In genomic region chr2:191625016-191625415, GRCh38 we compare ENCODE assay signal across 9 cellular contexts. TPM values are rescaled to one million over a fixed set of nuclear protein-coding genes. Genes with fewer than 3 reads are reported as not detected.
DNase-seq lines count a peak whose midpoint lies in the region; ATAC-seq, FAIRE-seq and TF ChIP-seq lines count a peak whose summit lies in the region.
"Had no signal": no experiment of that assay in that cellular context is flagged by ENCODE, and none has a peak within 500 bp of the region (broad histone marks: within the 10 kb centered on the region; RNA-seq: fewer than 3 reads in every experiment).

No MANE protein-coding gene starts in this region.

- H3K9ac ChIP-seq in IMR-90 (ENCODE audit: low read depth, low read length), result no peak overlapping the region

- intact Hi-C loops in IMR-90 (cut with micrococcal nuclease), result no loop called here

- H4K5ac ChIP-seq in IMR-90 (ENCODE audit: low read depth, low read length), result peak overlapping the region; percentile 89; the same call in 1 of the 2 replicates

- peaks cover 5% of the 10 kb centered on the region for H3K9me1 ChIP-seq in IMR-90 (ENCODE audit: insufficient read depth, low read length)

- H2BK15ac ChIP-seq in IMR-90 (ENCODE audit: low read depth, low read length), result peak overlapping the region; percentile 16; the same call in 2 of the 3 replicates

- H2AFZ ChIP-seq in IMR-90 (replicated peaks; ENCODE audit: low read length, poor library complexity), result no peak overlapping the region

- peak; percentile 25 for DNase-seq in NCI-H510A treated with DMSO at 0.1 percent for 48 hours (lab: John Stamatoyannopoulos, UW)
- no peak for DNase-seq in NCI-H510A (lab: John Stamatoyannopoulos, UW)
- no peak for DNase-seq in IMR-90
- DNase-seq in activated CD4-positive, alpha-beta T cell treated with anti-CD3 and anti-CD28 coated beads for 4 hours, result peak; percentile 47 to 50
- peak; percentile 87 to 89 for DNase-seq in lung microvascular endothelial cell (ENCODE audit: low read depth in 2 of 2)
- DNase-seq in HTR-8/SVneo (ENCODE audit: insufficient read length, low spot score), result no peak
- DNase-seq in HEK293T (ENCODE audit: extremely low spot score), result no peak
- no peak for DNase-seq in GDM1 (lab: John Stamatoyannopoulos, UW)

- peak overlapping the region; percentile 55; the same call in 1 of the 2 replicates for H3K18ac ChIP-seq in IMR-90 (ENCODE audit: low read depth, low read length)

- no peak for TF ChIP-seq CTCF in IMR-90 (conservative IDR thresholded peaks at IDR 0.05; ENCODE audit: low read depth, low read length)

- no peak overlapping the region for H3K56ac ChIP-seq in IMR-90 (ENCODE audit: extremely low read depth, insufficient read depth, low read length)

- no peaks in the 10 kb centered on the region; a peak in 1 of 4 replicates for H3K79me1 ChIP-seq in IMR-90 (ENCODE audit: low read depth in 1 of 2, low read length in 2 of 2)

- H3K4ac ChIP-seq in IMR-90 (ENCODE audit: low read depth, low read length), result peak overlapping the region; percentile 36

- H3K4me2 ChIP-seq in IMR-90 (ENCODE audit: low read depth, low read length), result no peak overlapping the region

- H3K14ac ChIP-seq in IMR-90 (replicated peaks; ENCODE audit: low read depth, low read length), result peak overlapping the region; percentile 71

- CTCF ChIA-PET in IMR-90 (lab: Yijun Ruan, JAX), result no interaction called here
- CTCF ChIA-PET in HEK293T (lab: Yijun Ruan, JAX), result interaction anchor here (0.6 kb wide), 1 partner anchor 250 kb away, joined by 3 read pairs; no protein-coding TSS in a partner anchor

- no peaks in the 10 kb centered on the region for H3K36me3 ChIP-seq in IMR-90 (ENCODE audit: control insufficient read depth, insufficient read depth, low read length)

- no peak for TF ChIP-seq POLR2A in IMR-90 (IDR thresholded peaks at IDR 0.05; ENCODE audit: low read depth, low read length)

- in situ Hi-C loops in IMR-90 (cut with MboI; ENCODE audit: low sequenced_read_pairs), result no loop called here

- H4K20me1 ChIP-seq in IMR-90 (ENCODE audit: insufficient read depth, low read length), result no peaks in the 10 kb centered on the region

- H2BK5ac ChIP-seq in IMR-90 (ENCODE audit: low read depth, low read length, poor library complexity, severe bottlenecking), result peak overlapping the region; percentile 30

- no peaks in the 10 kb centered on the region for H3K9me3 ChIP-seq in IMR-90 (ENCODE audit: control insufficient read depth, insufficient read depth, low read length)

- H2BK20ac ChIP-seq in IMR-90 (ENCODE audit: low read depth, low read length), result peak overlapping the region; percentile 84

- no peak overlapping the region for H2AK9ac ChIP-seq in IMR-90 (replicated peaks; ENCODE audit: low read depth, low read length, poor library complexity)

- TF ChIP-seq RAD21 in IMR-90 (IDR thresholded peaks at IDR 0.05; ENCODE audit: low read length), result no peak

- peaks cover 12% of the 10 kb centered on the region for H3K4me1 ChIP-seq in IMR-90 (ENCODE audit: control insufficient read depth, insufficient read depth, low read length)

- peak overlapping the region; percentile 54 for H2BK120ac ChIP-seq in IMR-90 (ENCODE audit: low read depth, low read length)

- peak overlapping the region; percentile 8; the same call in 1 of the 2 replicates for H3K23ac ChIP-seq in IMR-90 (ENCODE audit: low read depth, low read length)

- H2AK5ac ChIP-seq in IMR-90 (ENCODE audit: low read depth, low read length), result peak overlapping the region; percentile 33

- ATAC-seq in IMR-90 (ENCODE audit: low read depth), result no peak

- BruUV-seq in IMR-90 (replicated peaks; lab: Mats Ljungman, UMichigan), result no TSS peak

- no peaks in the 10 kb centered on the region for H3K27me3 ChIP-seq in IMR-90 (ENCODE audit: control insufficient read depth, insufficient read depth, low read length)

- peak overlapping the region; percentile 89 for H4K91ac ChIP-seq in IMR-90 (ENCODE audit: insufficient read depth, low read depth, low read length)

- WGBS in IMR-90 (ENCODE audit: extremely low coverage in 2 of 2, insufficient read length in 1 of 2), 2 experiments, result no CpG with 5 or more reads among the region's 3 CpGs

- FAIRE-seq in HTR-8/SVneo (lab: Jason Lieb, UNC), result no peak
- FAIRE-seq: A204.1 had no signal

- peak overlapping the region; percentile 45 to 64 for H4K8ac ChIP-seq in IMR-90 (ENCODE audit: low read depth in 2 of 2, low read length in 2 of 2)

- POLR2A ChIA-PET in IMR-90 (lab: Charles Lee; ENCODE audit: unreplicated experiment) (interaction anchor here (0.5 kb wide), 1 partner anchor 51 kb away, joined by 4 read pairs; no protein-coding TSS in a partner anchor), HEK293T (lab: Yijun Ruan, JAX) (interaction anchor here (1.1 kb wide), 1 partner anchor 53 kb away, joined by 3 read pairs; the partner anchor contains the start of gene NABP1)

- H3K4me3 ChIP-seq in IMR-90 (ENCODE audit: insufficient read depth, low read depth, low read length), result no peak overlapping the region

- dilution Hi-C loops in IMR-90 (cut with HindIII; ENCODE audit: low sequenced_read_pairs, unreplicated experiment), result no loop called here

- no peak overlapping the region for H3K27ac ChIP-seq in IMR-90 (ENCODE audit: insufficient read depth, low read length)

TF ChIP-seq in IMR-90, 13 proteins besides CTCF, POLR2A, EP300 and RAD21 (continues in another document):
- no peak for TF ChIP-seq ELK1 (IDR thresholded peaks at IDR 0.05; ENCODE audit: borderline replicate concordance, low read depth, low read length)
- no peak for TF ChIP-seq NFE2L2 (IDR thresholded peaks at IDR 0.05; ENCODE audit: low read depth, low read length)
- TF ChIP-seq MAFK (IDR thresholded peaks at IDR 0.05; ENCODE audit: low read depth, low read length), result no peak
- no peak for TF ChIP-seq FOS (IDR thresholded peaks at IDR 0.05; ENCODE audit: low read depth, low read length)
- TF ChIP-seq, protein P1, sequence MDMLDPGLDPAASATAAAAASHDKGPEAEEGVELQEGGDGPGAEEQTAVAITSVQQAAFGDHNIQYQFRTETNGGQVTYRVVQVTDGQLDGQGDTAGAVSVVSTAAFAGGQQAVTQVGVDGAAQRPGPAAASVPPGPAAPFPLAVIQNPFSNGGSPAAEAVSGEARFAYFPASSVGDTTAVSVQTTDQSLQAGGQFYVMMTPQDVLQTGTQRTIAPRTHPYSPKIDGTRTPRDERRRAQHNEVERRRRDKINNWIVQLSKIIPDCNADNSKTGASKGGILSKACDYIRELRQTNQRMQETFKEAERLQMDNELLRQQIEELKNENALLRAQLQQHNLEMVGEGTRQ (IDR thresholded peaks at IDR 0.05; ENCODE audit: low read depth, low read length), result no peak
- no peak for TF ChIP-seq MXI1 (IDR thresholded peaks at IDR 0.05; ENCODE audit: borderline replicate concordance, low read depth, low read length)
- no peak for TF ChIP-seq SMC3 (IDR thresholded peaks at IDR 0.05; ENCODE audit: low read depth, low read length)
- TF ChIP-seq BHLHE40 (IDR thresholded peaks at IDR 0.05; ENCODE audit: low read depth, low read length), result no peak
- no peak for TF ChIP-seq CHD1 (IDR thresholded peaks at IDR 0.05; ENCODE audit: low read depth, low read length)
- TF ChIP-seq RCOR1 (IDR thresholded peaks at IDR 0.05; ENCODE audit: insufficient replicate concordance, low read length), result no peak

TF ChIP-seq in HEK293T, 16 proteins besides CTCF, POLR2A, EP300 and RAD21:
- TF ChIP-seq ELF4 (IDR thresholded peaks at IDR 0.05) (no peak), HDGF (IDR thresholded peaks at IDR 0.05; ENCODE audit: borderline replicate concordance) (no peak), NFRKB (IDR thresholded peaks at IDR 0.05) (no peak), ZNF384 (IDR thresholded peaks at IDR 0.05) (no peak), L3MBTL2 (conservative IDR thresholded peaks at IDR 0.05) (no peak), BHLHE40 (IDR thresholded peaks at IDR 0.05; ENCODE audit: borderline replicate concordance) (no peak), SUZ12 (IDR thresholded peaks at IDR 0.05) (no peak)

RNA-seq across cellular contexts. Expression of gene NABP1, which starts 52.9 kb away (rescaled TPM):
- total RNA-seq in IMR-90 (2012; rRNA removed), result 57.7 and 141 TPM in 2 replicates
- 46.3 and 73.3 TPM in 2 replicates for polyA plus RNA-seq in IMR-90 (2012; rRNA removed)
- 8.2 and 11.9 TPM in 2 replicates for polyA plus RNA-seq in IMR-90 (2012; cell fraction: cytosol; rRNA removed)
- 124 and 666 TPM in 2 replicates for polyA plus RNA-seq in IMR-90 (2012; cell fraction: nucleus; rRNA removed; ENCODE audit: low replicate concordance)
- 11.3 and 11.8 TPM in 2 replicates for total RNA-seq in lung microvascular endothelial cell

Comparison
In these comparisons a context has a peak if more than half of its experiments do, and no peak if none do; other contexts are left out.
1. DNase-seq: peak in NCI-H510A treated with DMSO at 0.1 percent for 48 hours (single experiment), activated CD4-positive, alpha-beta T cell treated with anti-CD3 and anti-CD28 coated beads for 4 hours (2 of 2) and lung microvascular endothelial cell (2 of 2); none in NCI-H510A (single experiment), IMR-90 (single experiment), HTR-8/SVneo (single experiment), HEK293T (single experiment) and GDM1 (single experiment).